ENCODE assay signal across 25 cellular contexts in the genomic region with DNA sequence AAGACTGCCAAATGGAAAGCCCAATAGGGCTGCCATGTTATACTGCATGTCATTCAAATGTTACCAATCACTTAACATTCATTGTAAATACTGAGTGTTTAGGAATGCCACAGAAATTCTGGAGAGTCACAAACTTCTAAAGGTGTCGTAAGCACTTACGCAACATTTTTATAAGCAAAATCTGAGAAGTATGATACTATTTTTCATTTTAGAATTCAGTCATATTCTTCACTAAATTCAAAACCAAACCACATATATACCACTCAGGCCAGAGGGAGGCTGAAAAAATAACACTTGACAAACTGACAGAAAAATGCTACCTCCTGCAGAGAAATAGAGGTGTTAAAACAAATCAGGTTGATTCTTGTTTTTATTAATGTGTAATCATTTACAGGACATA.
DNase-seq lines count a peak whose midpoint lies in the region; ATAC-seq and TF ChIP-seq lines count a peak whose summit lies in the region.
"Had no signal": no experiment of that assay in that cellular context is flagged by ENCODE, and none has a peak within 500 bp of the region (broad histone marks: within the 10 kb centered on the region; RNA-seq: fewer than 3 reads in every experiment).

No MANE protein-coding gene starts in this region.

- no peak overlapping the region for H4K8ac ChIP-seq in mesenchymal stem cell (ENCODE audit: low read length)

- H3K9me3 ChIP-seq in mesenchymal stem cell (ENCODE audit: control insufficient read depth, low read length) (no peaks in the 10 kb centered on the region), esophagus squamous epithelium (no peaks in the 10 kb centered on the region)
- H3K9me3 ChIP-seq: BLaER1, MG63 had no signal

- no CpG with 5 or more reads among the region's 2 CpGs for WGBS in mesenchymal stem cell
- 93 to 96% methylated on average over 2 of the region's 2 CpGs for WGBS in esophagus squamous epithelium, 2 donors

- H3K36me3 ChIP-seq in mesenchymal stem cell (ENCODE audit: control insufficient read depth in 1 of 2, insufficient read depth in 2 of 2, low read depth in 1 of 2, low read length in 2 of 2) (no peaks in the 10 kb centered on the region), esophagus squamous epithelium (no peaks in the 10 kb centered on the region)
- H3K36me3 ChIP-seq: BLaER1, MG63 had no signal

- TF ChIP-seq CTCF in AG10803 (conservative IDR thresholded peaks at IDR 0.05; ENCODE audit: low read length) (no peak), NB4 (IDR thresholded peaks at IDR 0.05; ENCODE audit: low read depth, low read length) (no peak), epithelial cell of proximal tubule (conservative IDR thresholded peaks at IDR 0.05; ENCODE audit: low read depth, low read length) (no peak), esophagus squamous epithelium (IDR thresholded peaks at IDR 0.05) (no peak)

- no peak for TF ChIP-seq POLR2A in NB4 (IDR thresholded peaks at IDR 0.05; ENCODE audit: extremely low read depth, insufficient read length)
- TF ChIP-seq POLR2A in esophagus squamous epithelium (IDR thresholded peaks at IDR 0.05), result no peak

- H3K4me2 ChIP-seq in mesenchymal stem cell (ENCODE audit: low read length, poor library complexity, severe bottlenecking), result no peak overlapping the region
- H3K4me2 ChIP-seq: BLaER1, KMS-11 had no signal

- H3K27me3 ChIP-seq in mesenchymal stem cell (ENCODE audit: control insufficient read depth in 1 of 2, insufficient read depth in 1 of 2, low read length in 2 of 2) (no peaks in the 10 kb centered on the region), esophagus squamous epithelium (no peaks in the 10 kb centered on the region)
- H3K27me3 ChIP-seq: BLaER1, MG63 had no signal

- no peak overlapping the region for H4K91ac ChIP-seq in mesenchymal stem cell (ENCODE audit: low read length)

- no peak overlapping the region for H3K14ac ChIP-seq in mesenchymal stem cell (ENCODE audit: low read length in 2 of 2)

- no peak overlapping the region for H3K18ac ChIP-seq in mesenchymal stem cell (ENCODE audit: low read depth in 1 of 2, low read length in 2 of 2)

- peak; percentile 42 for DNase-seq in AG10803 (ENCODE audit: low read depth)
- DNase-seq in NB4 (ENCODE audit: low read depth), result peak; percentile 1
- DNase-seq in epithelial cell of proximal tubule (ENCODE audit: low read depth), result peak; percentile 18
- no peak for DNase-seq in mesenchymal stem cell
- no peak for DNase-seq in esophagus squamous epithelium (lab: John Stamatoyannopoulos, UW)
- DNase-seq in activated CD4-positive, alpha-beta T cell treated with anti-CD3 and anti-CD28 coated beads for 4 hours, result no peak
- no peak for DNase-seq in SK-N-DZ (ENCODE audit: low spot score)
- DNase-seq: Calu3; CD4-positive, alpha-beta memory T cell; GF-D8; GM23248; HCEC 1CT; MG63; NCI-H1092; NCI-H146; NCI-H2029 treated with DMSO at 0.1 percent for 48 hours; NCI-H2171 treated with DMSO at 0.1 percent for 48 hours; NCI-H510A; NCI-H82; OCI-M1; Right ventricle myocardium superior had no signal

- no peak overlapping the region for H3K4ac ChIP-seq in mesenchymal stem cell (ENCODE audit: low read depth in 1 of 2, low read length in 2 of 2)

- H2AK5ac ChIP-seq in mesenchymal stem cell (ENCODE audit: low read length, severe bottlenecking), result no peak overlapping the region

- ATAC-seq in HG03457 (IDR thresholded peaks at IDR 0.05; ENCODE audit: unreplicated experiment), result no peak

- no peak overlapping the region for H3K4me3 ChIP-seq in AG10803 (ENCODE audit: low read length)
- no peak overlapping the region for H3K4me3 ChIP-seq in NB4 (ENCODE audit: low read depth, low read length)
- H3K4me3 ChIP-seq in epithelial cell of proximal tubule (ENCODE audit: low read depth, low read length), result no peak overlapping the region
- H3K4me3 ChIP-seq in mesenchymal stem cell (ENCODE audit: insufficient read depth in 1 of 2, low read depth in 1 of 2, low read length in 2 of 2), result no peak overlapping the region
- no peak overlapping the region for H3K4me3 ChIP-seq in esophagus squamous epithelium
- H3K4me3 ChIP-seq: BLaER1, GM23248, MG63, SK-N-MC had no signal

- no peak overlapping the region for H3K23ac ChIP-seq in mesenchymal stem cell (ENCODE audit: low read length in 2 of 2)

- H3K4me1 ChIP-seq in mesenchymal stem cell (ENCODE audit: control insufficient read depth, insufficient read depth, low read depth, low read length) (peaks cover 9% of the 10 kb centered on the region), esophagus squamous epithelium (no peaks in the 10 kb centered on the region)
- H3K4me1 ChIP-seq: BLaER1 had no signal

- no peak overlapping the region for H2AFZ ChIP-seq in mesenchymal stem cell (ENCODE audit: low read depth, low read length)
- H2AFZ ChIP-seq: GM23248 had no signal

- H2BK5ac ChIP-seq in mesenchymal stem cell (ENCODE audit: low read depth, low read length, poor library complexity, severe bottlenecking), result peak overlapping the region; percentile 22

- H2BK120ac ChIP-seq in mesenchymal stem cell (ENCODE audit: low read depth, low read length), result no peak overlapping the region

- no peaks in the 10 kb centered on the region for H3K79me1 ChIP-seq in mesenchymal stem cell (replicated peaks; ENCODE audit: low read length, poor library complexity, severe bottlenecking)

- no peak overlapping the region for H2BK15ac ChIP-seq in mesenchymal stem cell (ENCODE audit: low read depth, poor library complexity, severe bottlenecking)

- no peak overlapping the region for H2BK12ac ChIP-seq in mesenchymal stem cell (ENCODE audit: low read length in 2 of 2)

- intact Hi-C loops in esophagus squamous epithelium (cut with DNase I), result no loop called here

- H3K9ac ChIP-seq in mesenchymal stem cell (ENCODE audit: low read length), result no peak overlapping the region
- H3K9ac ChIP-seq: BLaER1, GM23248, KMS-11 had no signal

- H3K27ac ChIP-seq in mesenchymal stem cell (ENCODE audit: low read length, poor library complexity, severe bottlenecking), result peak overlapping the region; percentile 94
- H3K27ac ChIP-seq in esophagus squamous epithelium, result no peak overlapping the region
- H3K27ac ChIP-seq: BLaER1, GM23248, KMS-11, SK-N-MC had no signal

Comparison
In these comparisons a context has a peak if more than half of its experiments do, and no peak if none do; other contexts are left out.
1. DNase-seq: peak in AG10803 (single experiment), NB4 (single experiment) and epithelial cell of proximal tubule (single experiment); none in mesenchymal stem cell (single experiment), esophagus squamous epithelium (single experiment), activated CD4-positive, alpha-beta T cell treated with anti-CD3 and anti-CD28 coated beads for 4 hours (0 of 2) and SK-N-DZ (single experiment).